In the genomic region with DNA sequence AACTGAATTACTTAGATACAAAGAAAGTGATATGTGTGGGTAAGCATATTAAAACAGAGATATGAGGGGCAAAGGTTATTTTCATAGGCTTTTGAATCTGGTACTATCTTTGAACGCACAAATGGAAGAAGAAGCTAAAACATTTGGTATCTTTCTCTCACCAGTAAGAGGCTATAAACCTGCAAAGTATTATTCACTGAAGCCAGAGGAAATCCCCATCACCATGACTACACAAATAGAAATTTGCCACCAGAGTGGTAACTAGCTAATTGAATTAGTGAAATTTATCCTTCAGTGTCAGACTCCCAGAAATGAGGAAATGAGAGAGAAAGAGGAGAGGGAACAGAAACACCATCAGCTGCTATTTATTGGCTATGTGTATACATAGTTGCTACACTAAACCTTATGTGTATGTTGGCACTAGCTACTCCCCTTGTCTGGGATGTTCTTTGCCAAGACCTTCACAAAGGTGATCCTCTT, we compare ENCODE assay signal across 1 cellular context.
TF ChIP-seq lines count a peak whose summit lies in the region.

No MANE protein-coding gene starts in this region.

TF ChIP-seq in GM12878, 131 proteins besides CTCF, POLR2A, EP300 and RAD21 (continued from another document):
- TF ChIP-seq, protein P1, sequence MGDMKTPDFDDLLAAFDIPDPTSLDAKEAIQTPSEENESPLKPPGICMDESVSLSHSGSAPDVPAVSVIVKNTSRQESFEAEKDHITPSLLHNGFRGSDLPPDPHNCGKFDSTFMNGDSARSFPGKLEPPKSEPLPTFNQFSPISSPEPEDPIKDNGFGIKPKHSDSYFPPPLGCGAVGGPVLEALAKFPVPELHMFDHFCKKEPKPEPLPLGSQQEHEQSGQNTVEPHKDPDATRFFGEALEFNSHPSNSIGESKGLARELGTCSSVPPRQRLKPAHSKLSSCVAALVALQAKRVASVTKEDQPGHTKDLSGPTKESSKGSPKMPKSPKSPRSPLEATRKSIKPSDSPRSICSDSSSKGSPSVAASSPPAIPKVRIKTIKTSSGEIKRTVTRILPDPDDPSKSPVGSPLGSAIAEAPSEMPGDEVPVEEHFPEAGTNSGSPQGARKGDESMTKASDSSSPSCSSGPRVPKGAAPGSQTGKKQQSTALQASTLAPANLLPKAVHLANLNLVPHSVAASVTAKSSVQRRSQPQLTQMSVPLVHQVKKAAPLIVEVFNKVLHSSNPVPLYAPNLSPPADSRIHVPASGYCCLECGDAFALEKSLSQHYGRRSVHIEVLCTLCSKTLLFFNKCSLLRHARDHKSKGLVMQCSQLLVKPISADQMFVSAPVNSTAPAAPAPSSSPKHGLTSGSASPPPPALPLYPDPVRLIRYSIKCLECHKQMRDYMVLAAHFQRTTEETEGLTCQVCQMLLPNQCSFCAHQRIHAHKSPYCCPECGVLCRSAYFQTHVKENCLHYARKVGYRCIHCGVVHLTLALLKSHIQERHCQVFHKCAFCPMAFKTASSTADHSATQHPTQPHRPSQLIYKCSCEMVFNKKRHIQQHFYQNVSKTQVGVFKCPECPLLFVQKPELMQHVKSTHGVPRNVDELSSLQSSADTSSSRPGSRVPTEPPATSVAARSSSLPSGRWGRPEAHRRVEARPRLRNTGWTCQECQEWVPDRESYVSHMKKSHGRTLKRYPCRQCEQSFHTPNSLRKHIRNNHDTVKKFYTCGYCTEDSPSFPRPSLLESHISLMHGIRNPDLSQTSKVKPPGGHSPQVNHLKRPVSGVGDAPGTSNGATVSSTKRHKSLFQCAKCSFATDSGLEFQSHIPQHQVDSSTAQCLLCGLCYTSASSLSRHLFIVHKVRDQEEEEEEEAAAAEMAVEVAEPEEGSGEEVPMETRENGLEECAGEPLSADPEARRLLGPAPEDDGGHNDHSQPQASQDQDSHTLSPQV (IDR thresholded peaks at IDR 0.05), result no peak
- TF ChIP-seq EED (IDR thresholded peaks at IDR 0.05; ENCODE audit: low read depth), result no peak
- TF ChIP-seq, protein P2, sequence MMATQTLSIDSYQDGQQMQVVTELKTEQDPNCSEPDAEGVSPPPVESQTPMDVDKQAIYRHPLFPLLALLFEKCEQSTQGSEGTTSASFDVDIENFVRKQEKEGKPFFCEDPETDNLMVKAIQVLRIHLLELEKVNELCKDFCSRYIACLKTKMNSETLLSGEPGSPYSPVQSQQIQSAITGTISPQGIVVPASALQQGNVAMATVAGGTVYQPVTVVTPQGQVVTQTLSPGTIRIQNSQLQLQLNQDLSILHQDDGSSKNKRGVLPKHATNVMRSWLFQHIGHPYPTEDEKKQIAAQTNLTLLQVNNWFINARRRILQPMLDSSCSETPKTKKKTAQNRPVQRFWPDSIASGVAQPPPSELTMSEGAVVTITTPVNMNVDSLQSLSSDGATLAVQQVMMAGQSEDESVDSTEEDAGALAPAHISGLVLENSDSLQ (IDR thresholded peaks at IDR 0.05), result peak; percentile 56; the same call in 1 of the 2 replicates
- TF ChIP-seq, protein P3, sequence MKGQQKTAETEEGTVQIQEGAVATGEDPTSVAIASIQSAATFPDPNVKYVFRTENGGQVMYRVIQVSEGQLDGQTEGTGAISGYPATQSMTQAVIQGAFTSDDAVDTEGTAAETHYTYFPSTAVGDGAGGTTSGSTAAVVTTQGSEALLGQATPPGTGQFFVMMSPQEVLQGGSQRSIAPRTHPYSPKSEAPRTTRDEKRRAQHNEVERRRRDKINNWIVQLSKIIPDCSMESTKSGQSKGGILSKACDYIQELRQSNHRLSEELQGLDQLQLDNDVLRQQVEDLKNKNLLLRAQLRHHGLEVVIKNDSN (IDR thresholded peaks at IDR 0.05; ENCODE audit: borderline replicate concordance, extremely low read length, insufficient read depth, low read depth, low read length), result no peak
- peak; percentile 91 for TF ChIP-seq MTA2 (IDR thresholded peaks at IDR 0.05; ENCODE audit: low read depth)
- peak; percentile 42; the same call in 1 of the 2 replicates for TF ChIP-seq BCL11A (IDR thresholded peaks at IDR 0.05; ENCODE audit: low read depth, low read length)
- no peak for TF ChIP-seq FOS (IDR thresholded peaks at IDR 0.05; ENCODE audit: borderline replicate concordance, extremely low read depth, insufficient read length)
- peak; percentile 60; the same call in 1 of the 2 replicates for TF ChIP-seq IRF4 (IDR thresholded peaks at IDR 0.05; ENCODE audit: low read depth, low read length)
- TF ChIP-seq ATF7 (IDR thresholded peaks at IDR 0.05; ENCODE audit: low read depth), result peak; percentile 61; the same call in 1 of the 2 replicates
- no peak for TF ChIP-seq BHLHE40 (IDR thresholded peaks at IDR 0.05; ENCODE audit: borderline replicate concordance in 1 of 2, low read depth in 2 of 2, low read length in 1 of 2)
- TF ChIP-seq, protein P4, sequence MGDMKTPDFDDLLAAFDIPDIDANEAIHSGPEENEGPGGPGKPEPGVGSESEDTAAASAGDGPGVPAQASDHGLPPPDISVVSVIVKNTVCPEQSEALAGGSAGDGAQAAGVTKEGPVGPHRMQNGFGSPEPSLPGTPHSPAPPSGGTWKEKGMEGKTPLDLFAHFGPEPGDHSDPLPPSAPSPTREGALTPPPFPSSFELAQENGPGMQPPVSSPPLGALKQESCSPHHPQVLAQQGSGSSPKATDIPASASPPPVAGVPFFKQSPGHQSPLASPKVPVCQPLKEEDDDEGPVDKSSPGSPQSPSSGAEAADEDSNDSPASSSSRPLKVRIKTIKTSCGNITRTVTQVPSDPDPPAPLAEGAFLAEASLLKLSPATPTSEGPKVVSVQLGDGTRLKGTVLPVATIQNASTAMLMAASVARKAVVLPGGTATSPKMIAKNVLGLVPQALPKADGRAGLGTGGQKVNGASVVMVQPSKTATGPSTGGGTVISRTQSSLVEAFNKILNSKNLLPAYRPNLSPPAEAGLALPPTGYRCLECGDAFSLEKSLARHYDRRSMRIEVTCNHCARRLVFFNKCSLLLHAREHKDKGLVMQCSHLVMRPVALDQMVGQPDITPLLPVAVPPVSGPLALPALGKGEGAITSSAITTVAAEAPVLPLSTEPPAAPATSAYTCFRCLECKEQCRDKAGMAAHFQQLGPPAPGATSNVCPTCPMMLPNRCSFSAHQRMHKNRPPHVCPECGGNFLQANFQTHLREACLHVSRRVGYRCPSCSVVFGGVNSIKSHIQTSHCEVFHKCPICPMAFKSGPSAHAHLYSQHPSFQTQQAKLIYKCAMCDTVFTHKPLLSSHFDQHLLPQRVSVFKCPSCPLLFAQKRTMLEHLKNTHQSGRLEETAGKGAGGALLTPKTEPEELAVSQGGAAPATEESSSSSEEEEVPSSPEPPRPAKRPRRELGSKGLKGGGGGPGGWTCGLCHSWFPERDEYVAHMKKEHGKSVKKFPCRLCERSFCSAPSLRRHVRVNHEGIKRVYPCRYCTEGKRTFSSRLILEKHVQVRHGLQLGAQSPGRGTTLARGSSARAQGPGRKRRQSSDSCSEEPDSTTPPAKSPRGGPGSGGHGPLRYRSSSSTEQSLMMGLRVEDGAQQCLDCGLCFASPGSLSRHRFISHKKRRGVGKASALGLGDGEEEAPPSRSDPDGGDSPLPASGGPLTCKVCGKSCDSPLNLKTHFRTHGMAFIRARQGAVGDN (IDR thresholded peaks at IDR 0.05), result no peak
- TF ChIP-seq NBN (IDR thresholded peaks at IDR 0.05), result 0 out of 2 replicates have a peak, but pooled peaks have one; percentile 47
- TF ChIP-seq FOXK2 (IDR thresholded peaks at IDR 0.05), result no peak
- TF ChIP-seq NR2C1 (IDR thresholded peaks at IDR 0.05), result 0 out of 2 replicates have a peak, but pooled peaks have one; percentile 34
- TF ChIP-seq, protein P5, sequence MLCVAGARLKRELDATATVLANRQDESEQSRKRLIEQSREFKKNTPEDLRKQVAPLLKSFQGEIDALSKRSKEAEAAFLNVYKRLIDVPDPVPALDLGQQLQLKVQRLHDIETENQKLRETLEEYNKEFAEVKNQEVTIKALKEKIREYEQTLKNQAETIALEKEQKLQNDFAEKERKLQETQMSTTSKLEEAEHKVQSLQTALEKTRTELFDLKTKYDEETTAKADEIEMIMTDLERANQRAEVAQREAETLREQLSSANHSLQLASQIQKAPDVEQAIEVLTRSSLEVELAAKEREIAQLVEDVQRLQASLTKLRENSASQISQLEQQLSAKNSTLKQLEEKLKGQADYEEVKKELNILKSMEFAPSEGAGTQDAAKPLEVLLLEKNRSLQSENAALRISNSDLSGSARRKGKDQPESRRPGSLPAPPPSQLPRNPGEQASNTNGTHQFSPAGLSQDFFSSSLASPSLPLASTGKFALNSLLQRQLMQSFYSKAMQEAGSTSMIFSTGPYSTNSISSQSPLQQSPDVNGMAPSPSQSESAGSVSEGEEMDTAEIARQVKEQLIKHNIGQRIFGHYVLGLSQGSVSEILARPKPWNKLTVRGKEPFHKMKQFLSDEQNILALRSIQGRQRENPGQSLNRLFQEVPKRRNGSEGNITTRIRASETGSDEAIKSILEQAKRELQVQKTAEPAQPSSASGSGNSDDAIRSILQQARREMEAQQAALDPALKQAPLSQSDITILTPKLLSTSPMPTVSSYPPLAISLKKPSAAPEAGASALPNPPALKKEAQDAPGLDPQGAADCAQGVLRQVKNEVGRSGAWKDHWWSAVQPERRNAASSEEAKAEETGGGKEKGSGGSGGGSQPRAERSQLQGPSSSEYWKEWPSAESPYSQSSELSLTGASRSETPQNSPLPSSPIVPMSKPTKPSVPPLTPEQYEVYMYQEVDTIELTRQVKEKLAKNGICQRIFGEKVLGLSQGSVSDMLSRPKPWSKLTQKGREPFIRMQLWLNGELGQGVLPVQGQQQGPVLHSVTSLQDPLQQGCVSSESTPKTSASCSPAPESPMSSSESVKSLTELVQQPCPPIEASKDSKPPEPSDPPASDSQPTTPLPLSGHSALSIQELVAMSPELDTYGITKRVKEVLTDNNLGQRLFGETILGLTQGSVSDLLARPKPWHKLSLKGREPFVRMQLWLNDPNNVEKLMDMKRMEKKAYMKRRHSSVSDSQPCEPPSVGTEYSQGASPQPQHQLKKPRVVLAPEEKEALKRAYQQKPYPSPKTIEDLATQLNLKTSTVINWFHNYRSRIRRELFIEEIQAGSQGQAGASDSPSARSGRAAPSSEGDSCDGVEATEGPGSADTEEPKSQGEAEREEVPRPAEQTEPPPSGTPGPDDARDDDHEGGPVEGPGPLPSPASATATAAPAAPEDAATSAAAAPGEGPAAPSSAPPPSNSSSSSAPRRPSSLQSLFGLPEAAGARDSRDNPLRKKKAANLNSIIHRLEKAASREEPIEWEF (IDR thresholded peaks at IDR 0.05; ENCODE audit: insufficient replicate concordance, low read depth, low read length), result peak; percentile 65
